Comparison of ENCODE assay signal across 1 cellular context in genomic region chr16:31458835-31459721, GRCh38.
A peak's percentile ranks its signal among the peaks of the same experiment; 100 is the strongest.
TF ChIP-seq lines count a peak whose summit lies in the region.

TSS of gene ARMC5 (plus strand) at chr16:31459501. CDS start at chr16:31459525, 24 bp downstream.

TF ChIP-seq in HepG2, 621 proteins besides CTCF, POLR2A, EP300 and RAD21 (continued from another document and continues in another):
- TF ChIP-seq STAT6 (CRISPR knock-in tag; IDR thresholded peaks at IDR 0.05; ENCODE audit: borderline replicate concordance) (peak; percentile 13; the same call in 1 of the 2 replicates), TMF1 (CRISPR knock-in tag; IDR thresholded peaks at IDR 0.05; ENCODE audit: low read depth) (peak; percentile 90), ZNF770 (CRISPR knock-in tag; IDR thresholded peaks at IDR 0.05) (peak; percentile 58; the same call in 1 of the 2 replicates), CEBPG (CRISPR knock-in tag; IDR thresholded peaks at IDR 0.05) (peak; percentile 91), ZNF20 (CRISPR knock-in tag; IDR thresholded peaks at IDR 0.05) (no peak), SAFB2 (CRISPR knock-in tag; IDR thresholded peaks at IDR 0.05; ENCODE audit: borderline replicate concordance, low read depth) (peak; percentile 92), CENPBD1 (CRISPR knock-in tag; IDR thresholded peaks at IDR 0.05; ENCODE audit: borderline replicate concordance, low read depth) (no peak), ZNF878 (CRISPR knock-in tag; IDR thresholded peaks at IDR 0.05) (no peak), ZNF317 (CRISPR knock-in tag; IDR thresholded peaks at IDR 0.05) (peak; percentile 87; the same call in 1 of the 2 replicates), HINFP (CRISPR knock-in tag; IDR thresholded peaks at IDR 0.05; ENCODE audit: low read depth) (peak; percentile 86), HDAC1 (CRISPR knock-in tag; IDR thresholded peaks at IDR 0.05) (peak; percentile 86), HOMEZ (CRISPR knock-in tag; IDR thresholded peaks at IDR 0.05; ENCODE audit: low read depth) (no peak), ZNF264 (CRISPR knock-in tag; IDR thresholded peaks at IDR 0.05) (peak; percentile 19), KLF6 (CRISPR knock-in tag; IDR thresholded peaks at IDR 0.05) (peak; percentile 95), ZNF431 (CRISPR knock-in tag; IDR thresholded peaks at IDR 0.05; ENCODE audit: borderline replicate concordance, low read depth) (peak; percentile 92), ZNF629 (CRISPR knock-in tag; conservative IDR thresholded peaks at IDR 0.05) (peak; percentile 8), GATAD2A (CRISPR knock-in tag; IDR thresholded peaks at IDR 0.05) (peak; percentile 66), HMGXB3 (CRISPR knock-in tag; IDR thresholded peaks at IDR 0.05; ENCODE audit: borderline replicate concordance) (peak; percentile 64; the same call in 1 of the 2 replicates), ADNP (CRISPR knock-in tag; IDR thresholded peaks at IDR 0.05) (no peak), THAP11 (CRISPR knock-in tag; IDR thresholded peaks at IDR 0.05) (peak; percentile 99), LCORL (IDR thresholded peaks at IDR 0.05) (no peak), LCORL (CRISPR knock-in tag; IDR thresholded peaks at IDR 0.05) (peak; percentile 91), ZC3H4 (CRISPR knock-in tag; IDR thresholded peaks at IDR 0.05; ENCODE audit: borderline replicate concordance) (0 out of 2 replicates have a peak, but pooled peaks have one; percentile 21), ZKSCAN1 (IDR thresholded peaks at IDR 0.05; ENCODE audit: low read length) (no peak), HDAC2 (CRISPR knock-in tag; IDR thresholded peaks at IDR 0.05) (peak; percentile 86), ZNF138 (CRISPR knock-in tag; IDR thresholded peaks at IDR 0.05; ENCODE audit: low read depth) (no peak), ZNF546 (CRISPR knock-in tag; conservative IDR thresholded peaks at IDR 0.05) (peak; percentile 87; the same call in 1 of the 2 replicates), ZNF234 (CRISPR knock-in tag; conservative IDR thresholded peaks at IDR 0.05) (no peak), POGK (CRISPR knock-in tag; conservative IDR thresholded peaks at IDR 0.05) (peak; percentile 88), CREBL2 (CRISPR knock-in tag; IDR thresholded peaks at IDR 0.05; ENCODE audit: borderline replicate concordance) (peak; percentile 85; the same call in 1 of the 2 replicates), SNAPC5 (CRISPR knock-in tag; IDR thresholded peaks at IDR 0.05; ENCODE audit: borderline replicate concordance) (no peak), ZNF547 (CRISPR knock-in tag; IDR thresholded peaks at IDR 0.05) (peak; percentile 97), ZNF34 (CRISPR knock-in tag; IDR thresholded peaks at IDR 0.05; ENCODE audit: borderline replicate concordance) (0 out of 2 replicates have a peak, but pooled peaks have one; percentile 16), ZNF775 (CRISPR knock-in tag; IDR thresholded peaks at IDR 0.05; ENCODE audit: borderline replicate concordance) (0 out of 2 replicates have a peak, but pooled peaks have one; percentile 49), TOE1 (CRISPR knock-in tag; IDR thresholded peaks at IDR 0.05) (peak; percentile 88; the same call in 1 of the 2 replicates), FOXA1 (IDR thresholded peaks at IDR 0.05) (no peak), FOXA1 (CRISPR knock-in tag; IDR thresholded peaks at IDR 0.05) (peak; percentile 60), MIER2 (CRISPR knock-in tag; IDR thresholded peaks at IDR 0.05) (peak; percentile 71; the same call in 1 of the 2 replicates), NCOA2 (CRISPR knock-in tag; IDR thresholded peaks at IDR 0.05) (no peak), ZNF670 (CRISPR knock-in tag; IDR thresholded peaks at IDR 0.05; ENCODE audit: borderline replicate concordance) (peak; percentile 18), ZFP1 (CRISPR knock-in tag; IDR thresholded peaks at IDR 0.05) (no peak; the same call in 1 of the 2 replicates), TEF (CRISPR knock-in tag; IDR thresholded peaks at IDR 0.05) (no peak), WIZ (CRISPR knock-in tag; IDR thresholded peaks at IDR 0.05) (peak; percentile 68; the same call in 1 of the 2 replicates), SMARCC2 (IDR thresholded peaks at IDR 0.05) (no peak)
